ENCODE assay signal across 17 cellular contexts in genomic region chr11:133123371-133123770, GRCh38.
"Had no signal": no experiment of that assay in that cellular context is flagged by ENCODE, and none has a peak within 500 bp of the region (broad histone marks: within the 10 kb centered on the region; RNA-seq: fewer than 3 reads in every experiment).

No MANE protein-coding gene starts in this region.

- H3K36me3 ChIP-seq: MG63, SJCRH30 had no signal

- H3K27me3 ChIP-seq: SJCRH30 had no signal

- H3K27ac ChIP-seq: SJCRH30 had no signal

- H3K9me3 ChIP-seq: MG63, SJCRH30 had no signal

- DNase-seq: IMR-90, Karpas-422, KG1, MG63, NCI-H1092, NCI-H1105 treated with DMSO at 0.1 percent for 48 hours, NCI-H1417 treated with DMSO at 0.1 percent for 48 hours, NCI-H146, NCI-H1694 treated with DMSO at 0.1 percent for 48 hours, NCI-H1930, NCI-H2081, NCI-H2107, NCI-H2227 treated with DMSO at 0.1 percent for 48 hours, NCI-H526, SHP77 treated with DMSO at 0.1 percent for 48 hours, SJCRH30, T-helper 1 cell had no signal

- H3K4me1 ChIP-seq: SJCRH30 had no signal

- H3K4me3 ChIP-seq: MG63, SJCRH30 had no signal
